In genomic region chr4:90769251-90769650, GRCh38 we compare ENCODE assay signal across 31 cellular contexts.
"Had no signal": no experiment of that assay in that cellular context is flagged by ENCODE, and none has a peak within 500 bp of the region (broad histone marks: within the 10 kb centered on the region; RNA-seq: fewer than 3 reads in every experiment).

No MANE protein-coding gene starts in this region.

- H3K27ac Mint-ChIP-seq: activated CD4-positive, alpha-beta T cell treated with anti-CD3 and anti-CD28 coated beads for 36 hours; activated naive CD4-positive, alpha-beta T cell treated with anti-CD3 and anti-CD28 coated beads, Interleukin-2, amount 50 U/mL, for 72 hours; activated T-cell treated with anti-CD3 and anti-CD28 coated beads, Interleukin-2, amount 50 U/mL, for 72 hours; effector memory CD8-positive, alpha-beta T cell; mesothelial cell of epicardium; nephron progenitor cell; T-helper 17 cell had no signal

- H3K36me3 Mint-ChIP-seq: activated naive CD4-positive, alpha-beta T cell treated with anti-CD3 and anti-CD28 coated beads, Interleukin-2, amount 50 U/mL, for 72 hours; mesothelial cell of epicardium had no signal

- H3K27me3 Mint-ChIP-seq: activated CD4-positive, alpha-beta T cell treated with anti-CD3 and anti-CD28 coated beads for 36 hours; effector memory CD8-positive, alpha-beta T cell; naive B cell; T-helper 17 cell had no signal

- H3K27me3 ChIP-seq: body of pancreas, cardiac muscle cell, dorsolateral prefrontal cortex, foreskin keratinocyte, heart right ventricle, pancreas, right atrium auricular region, testis, transverse colon had no signal

- H3K4me3 Mint-ChIP-seq: activated CD4-positive, alpha-beta T cell treated with anti-CD3 and anti-CD28 coated beads for 36 hours; activated T-cell treated with anti-CD3 and anti-CD28 coated beads, Interleukin-2, amount 50 U/mL, for 72 hours; effector memory CD8-positive, alpha-beta T cell; mesothelial cell of epicardium; naive B cell; nephron progenitor cell; T-helper 17 cell had no signal

- DNase-seq: activated CD4-positive, alpha-beta T cell treated with anti-CD3 and anti-CD28 coated beads for 36 hours; activated CD4-positive, CD25-positive, alpha-beta regulatory T cell; activated naive CD4-positive, alpha-beta T cell; activated T-cell treated with anti-CD3 and anti-CD28 coated beads for 4 hours; activated T-cell treated with anti-CD3 and anti-CD28 coated beads, Interleukin-2, amount 50 U/mL, for 72 hours; anterior cingulate cortex; body of pancreas; cerebellar nuclear complex; dorsolateral prefrontal cortex; effector memory CD8-positive, alpha-beta T cell; foreskin keratinocyte; heart right ventricle; left cardiac atrium; left ventricle myocardium superior; mammary epithelial cell; naive B cell; nephron progenitor cell; pancreas; stimulated activated CD4-positive, alpha-beta T cell treated with anti-CD3 and anti-CD28 coated beads, Interleukin-15, amount 100 ng/mL, for 24 hours; stimulated activated CD4-positive, alpha-beta T cell treated with anti-CD3 and anti-CD28 coated beads, Interleukin-2, amount 100 ng/mL, for 24 hours; stimulated activated naive CD4-positive, alpha-beta T cell; T-helper 17 cell; testis; transverse colon had no signal

- ATAC-seq: activated CD4-positive, alpha-beta T cell treated with anti-CD3 and anti-CD28 coated beads for 36 hours; activated naive CD4-positive, alpha-beta T cell treated with anti-CD3 and anti-CD28 coated beads, Interleukin-2, amount 50 U/mL, for 72 hours; activated T-cell treated with anti-CD3 and anti-CD28 coated beads, Interleukin-2, amount 50 U/mL, for 72 hours; body of pancreas; effector memory CD8-positive, alpha-beta T cell; esophagus mucosa; foreskin keratinocyte; heart right ventricle; left cardiac atrium; left ventricle myocardium superior; pancreas; T-helper 17 cell had no signal

- H3K36me3 ChIP-seq: cardiac muscle cell, heart right ventricle, pancreas, prostate gland, right atrium auricular region, transverse colon had no signal

- H3K27ac ChIP-seq: body of pancreas, cardiac muscle cell, coronary artery, dorsolateral prefrontal cortex, foreskin keratinocyte, heart right ventricle, pancreas, prostate gland, right atrium auricular region, testis, transverse colon had no signal

- H3K9me3 Mint-ChIP-seq: naive B cell, nephron progenitor cell had no signal

- H3K4me1 ChIP-seq: body of pancreas, foreskin keratinocyte, heart right ventricle, pancreas, prostate gland, right atrium auricular region, testis, transverse colon had no signal

- H3K9me3 ChIP-seq: heart right ventricle, pancreas, prostate gland, right atrium auricular region, testis, transverse colon had no signal

- H3K4me3 ChIP-seq: body of pancreas, cardiac muscle cell, coronary artery, dorsolateral prefrontal cortex, heart right ventricle, pancreas, prostate gland, right atrium auricular region, testis, transverse colon had no signal

- H3K4me1 Mint-ChIP-seq: activated CD4-positive, alpha-beta T cell treated with anti-CD3 and anti-CD28 coated beads for 36 hours; mesothelial cell of epicardium; naive B cell; nephron progenitor cell; T-helper 17 cell had no signal
